Comparison of ENCODE assay signal across 8 cellular contexts in the genomic region with DNA sequence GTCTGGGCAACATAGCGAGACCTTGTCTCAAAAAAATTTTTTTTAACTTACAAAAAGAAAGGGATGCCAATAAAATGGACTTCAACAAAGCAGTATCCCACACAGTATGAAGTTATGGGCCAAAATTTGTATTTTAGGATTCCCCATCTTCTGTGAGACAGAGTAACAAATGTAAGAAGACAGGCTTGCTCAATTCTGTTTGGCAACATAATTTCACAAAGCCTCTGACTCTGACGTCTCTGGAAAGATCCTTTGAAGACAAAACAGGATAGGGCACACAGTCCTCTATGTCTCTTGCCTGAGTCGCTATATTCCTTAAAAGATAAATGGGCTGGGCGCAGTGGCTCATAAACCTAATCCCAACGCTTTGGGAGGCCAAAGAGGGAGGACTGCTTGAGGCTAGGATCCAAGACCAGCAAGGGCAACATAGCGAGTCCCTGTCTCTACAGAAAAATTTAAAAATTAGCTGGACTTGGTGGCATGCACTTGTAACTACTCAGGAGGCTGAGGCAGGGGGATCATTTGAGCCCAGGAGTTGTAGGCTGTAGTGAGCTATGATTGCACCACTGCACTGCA. TPM values are rescaled to one million over a fixed set of nuclear protein-coding genes. Genes with fewer than 3 reads are reported as not detected.
DNase-seq lines count a peak whose midpoint lies in the region; ATAC-seq and TF ChIP-seq lines count a peak whose summit lies in the region.
"Had no signal": no experiment of that assay in that cellular context is flagged by ENCODE, and none has a peak within 500 bp of the region (broad histone marks: within the 10 kb centered on the region; RNA-seq: fewer than 3 reads in every experiment).

No MANE protein-coding gene starts in this region.

- no peak for TF ChIP-seq CTCF in HFFc6 (IDR thresholded peaks at IDR 0.05)

- peak overlapping the region; percentile 96 for H3K27ac Mint-ChIP-seq in HFFc6
- peak overlapping the region; percentile 84 for H3K27ac Mint-ChIP-seq in activated CD4-positive, alpha-beta memory T cell treated with anti-CD3 and anti-CD28 coated beads, Interleukin-2, amount 10 ng/mL, durations not matched to agents 7 days and 5 days
- H3K27ac Mint-ChIP-seq in stimulated activated memory B cell treated with anti-CD40 and anti-IgM and Interleukin-4, amounts not matched to agents 10 μg/mL and 1 μg/mL and 100 μg/mL, for 72 hours: peak overlapping the region; percentile 83

- H3K4me3 Mint-ChIP-seq in HFFc6: peak overlapping the region; percentile 98
- H3K4me3 Mint-ChIP-seq in activated CD4-positive, alpha-beta memory T cell treated with anti-CD3 and anti-CD28 coated beads, Interleukin-2, amount 10 ng/mL, durations not matched to agents 7 days and 5 days: peak overlapping the region; percentile 89
- H3K4me3 Mint-ChIP-seq in stimulated activated memory B cell treated with anti-CD40 and anti-IgM and Interleukin-4, amounts not matched to agents 10 μg/mL and 1 μg/mL and 100 μg/mL, for 72 hours: peak overlapping the region; percentile 97

- ATAC-seq in stimulated activated memory B cell treated with anti-CD40 and anti-IgM and Interleukin-4, amounts not matched to agents 10 μg/mL and 1 μg/mL and 100 μg/mL, for 72 hours: no peak
- ATAC-seq in GM19463 (IDR thresholded peaks at IDR 0.05; ENCODE audit: unreplicated experiment): no peak

- no CpG with 5 or more reads among the region's 6 CpGs for WGBS in iPS DF 6.9 (ENCODE audit: insufficient coverage, insufficient read length)

- H3K4me1 Mint-ChIP-seq in HFFc6 (ENCODE audit: low read depth): peaks cover 23% of the 10 kb centered on the region
- H3K4me1 Mint-ChIP-seq in activated CD4-positive, alpha-beta memory T cell treated with anti-CD3 and anti-CD28 coated beads, Interleukin-2, amount 10 ng/mL, durations not matched to agents 7 days and 5 days: peaks cover 28% of the 10 kb centered on the region
- H3K4me1 Mint-ChIP-seq in stimulated activated memory B cell treated with anti-CD40 and anti-IgM and Interleukin-4, amounts not matched to agents 10 μg/mL and 1 μg/mL and 100 μg/mL, for 72 hours: peaks cover 21% of the 10 kb centered on the region

- H3K36me3 ChIP-seq in iPS DF 6.9 (ENCODE audit: control insufficient read depth, insufficient read depth, low read length): no peaks in the 10 kb centered on the region

- H3K4me1 ChIP-seq in iPS DF 6.9 (ENCODE audit: control insufficient read depth, insufficient read depth, low read length): no peaks in the 10 kb centered on the region

- CTCF ChIA-PET in activated CD4-positive, alpha-beta memory T cell treated with anti-CD3 and anti-CD28 coated beads, Interleukin-2, amount 10 ng/mL, durations not matched to agents 7 days and 5 days (lab: Charles Lee): interaction anchor here (0.6 to 7.3 kb wide), 10 partner anchors 9 to 312 kb away, joined by 3 to 78 read pairs (median 6); partner anchors contain the start of genes ACIN1, C14orf119, PABPN1 and PPP1R3E

- in situ Hi-C loops in ACHN (cut with HindIII; ENCODE audit: low pct_ligation_motif_present, low pct_unique_long_range_greater_than_20kb, low sequenced_read_pairs): no loop called here

- H3K9me3 ChIP-seq in iPS DF 6.9 (ENCODE audit: control insufficient read depth, insufficient read depth, low read length): no peaks in the 10 kb centered on the region

- no peaks in the 10 kb centered on the region for H3K9me3 Mint-ChIP-seq in HFFc6
- H3K9me3 Mint-ChIP-seq in activated CD4-positive, alpha-beta memory T cell treated with anti-CD3 and anti-CD28 coated beads, Interleukin-2, amount 10 ng/mL, durations not matched to agents 7 days and 5 days: no peaks in the 10 kb centered on the region
- H3K9me3 Mint-ChIP-seq in stimulated activated memory B cell treated with anti-CD40 and anti-IgM and Interleukin-4, amounts not matched to agents 10 μg/mL and 1 μg/mL and 100 μg/mL, for 72 hours: no peaks in the 10 kb centered on the region

- H3K27me3 ChIP-seq in iPS DF 6.9 (ENCODE audit: control insufficient read depth, insufficient read depth, low read length): peaks cover 18% of the 10 kb centered on the region

- H3K4me3 ChIP-seq in iPS DF 6.9 (ENCODE audit: low read length): peak overlapping the region; percentile 80; the same call in 1 of the 2 replicates

- no peak overlapping the region for H3K27ac ChIP-seq in iPS DF 6.9 (ENCODE audit: low read length)

- H3K36me3 Mint-ChIP-seq in HFFc6 (ENCODE audit: low read depth): no peaks in the 10 kb centered on the region
- H3K36me3 Mint-ChIP-seq in activated CD4-positive, alpha-beta memory T cell treated with anti-CD3 and anti-CD28 coated beads, Interleukin-2, amount 10 ng/mL, durations not matched to agents 7 days and 5 days (ENCODE audit: low read depth): peaks cover 2% of the 10 kb centered on the region
- H3K36me3 Mint-ChIP-seq in stimulated activated memory B cell treated with anti-CD40 and anti-IgM and Interleukin-4, amounts not matched to agents 10 μg/mL and 1 μg/mL and 100 μg/mL, for 72 hours: no peaks in the 10 kb centered on the region

- H3K27me3 Mint-ChIP-seq in HFFc6 (ENCODE audit: insufficient read depth): peaks cover 2% of the 10 kb centered on the region; the same call in 1 of the 2 replicates
- H3K27me3 Mint-ChIP-seq in activated CD4-positive, alpha-beta memory T cell treated with anti-CD3 and anti-CD28 coated beads, Interleukin-2, amount 10 ng/mL, durations not matched to agents 7 days and 5 days: peaks cover 1% of the 10 kb centered on the region
- H3K27me3 Mint-ChIP-seq in stimulated activated memory B cell treated with anti-CD40 and anti-IgM and Interleukin-4, amounts not matched to agents 10 μg/mL and 1 μg/mL and 100 μg/mL, for 72 hours: no peaks in the 10 kb centered on the region

- no peak for DNase-seq in HFFc6
- DNase-seq in activated CD4-positive, alpha-beta memory T cell treated with anti-CD3 and anti-CD28 coated beads, Interleukin-2, amount 10 ng/mL, durations not matched to agents 7 days and 5 days: no peak
- DNase-seq in iPS DF 6.9 (ENCODE audit: low read depth, low spot score): no peak
- DNase-seq in NCI-H1417 (lab: John Stamatoyannopoulos, UW): no peak
- no peak for DNase-seq in ACHN

- POLR2A ChIA-PET in activated CD4-positive, alpha-beta memory T cell treated with anti-CD3 and anti-CD28 coated beads, Interleukin-2, amount 10 ng/mL, durations not matched to agents 7 days and 5 days (lab: Charles Lee): interaction anchor here (1.2 to 3.8 kb wide), 4 partner anchors 9 to 192 kb away, joined by 5 to 62 read pairs (median 26); partner anchors contain the start of genes ACIN1, C14orf119, PABPN1 and PPP1R3E

RNA-seq across cellular contexts. Expression of gene HOMEZ, which starts 1.1 kb away (rescaled TPM):
- 1 to 10 TPM; 7.3 to 9.2 (median 7.5) TPM for total RNA-seq in HFFc6 (2021; fragmentation: NEBNext Ultra II Directional; extraction: Animal tissue kit (Norgen Biotek cat#: 25700))
- 10 to 100 TPM; 11.7 to 11.9 TPM for total RNA-seq in activated CD4-positive, alpha-beta memory T cell treated with anti-CD3 and anti-CD28 coated beads, Interleukin-2, amount 10 ng/mL, durations not matched to agents 7 days and 5 days

RNA-seq across cellular contexts. Expression of gene PPP1R3E, which starts 15.7 kb away (rescaled TPM):
- 1 to 10 TPM; 2.3 to 3.8 (median 2.6) TPM for total RNA-seq in HFFc6 (2021; fragmentation: NEBNext Ultra II Directional; extraction: Animal tissue kit (Norgen Biotek cat#: 25700))
- 10 to 100 TPM; 29.7 to 34.4 TPM for total RNA-seq in activated CD4-positive, alpha-beta memory T cell treated with anti-CD3 and anti-CD28 coated beads, Interleukin-2, amount 10 ng/mL, durations not matched to agents 7 days and 5 days

RNA-seq across cellular contexts. Expression of gene BCL2L2, which starts 19.6 kb away (rescaled TPM):
- 10 to 100 TPM; 28.7 to 32.4 (median 31.1) TPM for total RNA-seq in HFFc6 (2021; fragmentation: NEBNext Ultra II Directional; extraction: Animal tissue kit (Norgen Biotek cat#: 25700))
- 1 to 10 TPM; 2.1 to 4.1 TPM for total RNA-seq in activated CD4-positive, alpha-beta memory T cell treated with anti-CD3 and anti-CD28 coated beads, Interleukin-2, amount 10 ng/mL, durations not matched to agents 7 days and 5 days

RNA-seq across cellular contexts. Expression of gene PABPN1, which starts 34.3 kb away (rescaled TPM):
- 100 to 1,000 TPM; 128 to 147 (median 137) TPM for total RNA-seq in HFFc6 (2021; fragmentation: NEBNext Ultra II Directional; extraction: Animal tissue kit (Norgen Biotek cat#: 25700))
- total RNA-seq in activated CD4-positive, alpha-beta memory T cell treated with anti-CD3 and anti-CD28 coated beads, Interleukin-2, amount 10 ng/mL, durations not matched to agents 7 days and 5 days: 100 to 1,000 TPM; 194 to 198 TPM

RNA-seq across cellular contexts. Expression of gene RNF212B, which starts 49.3 kb away (rescaled TPM):
- total RNA-seq in HFFc6 (2021; fragmentation: NEBNext Ultra II Directional; extraction: Animal tissue kit (Norgen Biotek cat#: 25700)): not detected
- not detected for total RNA-seq in activated CD4-positive, alpha-beta memory T cell treated with anti-CD3 and anti-CD28 coated beads, Interleukin-2, amount 10 ng/mL, durations not matched to agents 7 days and 5 days
- total RNA-seq: LHCN-M2 had no signal

Comparison
In these comparisons a context has a peak if more than half of its experiments do, and no peak if none do; other contexts are left out.
1. RNA of gene PPP1R3E, which starts 15.7 kb away (total RNA-seq): 29.7 to 34.4 TPM in activated CD4-positive, alpha-beta memory T cell treated with anti-CD3 and anti-CD28 coated beads, Interleukin-2, amount 10 ng/mL, durations not matched to agents 7 days and 5 days; 2.3 to 3.8 TPM in HFFc6; every median in the first group is over 4 times any median in the second.
2. RNA of gene BCL2L2, which starts 19.6 kb away (total RNA-seq): 28.7 to 32.4 TPM in HFFc6; 2.1 to 4.1 TPM in activated CD4-positive, alpha-beta memory T cell treated with anti-CD3 and anti-CD28 coated beads, Interleukin-2, amount 10 ng/mL, durations not matched to agents 7 days and 5 days; every median in the first group is over 4 times any median in the second.
3. Peak in every context shown above with its lines, with median percentiles within 50 percentile points of each other: H3K27ac Mint-ChIP-seq and H3K4me3 Mint-ChIP-seq.